1 cellular context compared by ENCODE assay signal in the genomic region with DNA sequence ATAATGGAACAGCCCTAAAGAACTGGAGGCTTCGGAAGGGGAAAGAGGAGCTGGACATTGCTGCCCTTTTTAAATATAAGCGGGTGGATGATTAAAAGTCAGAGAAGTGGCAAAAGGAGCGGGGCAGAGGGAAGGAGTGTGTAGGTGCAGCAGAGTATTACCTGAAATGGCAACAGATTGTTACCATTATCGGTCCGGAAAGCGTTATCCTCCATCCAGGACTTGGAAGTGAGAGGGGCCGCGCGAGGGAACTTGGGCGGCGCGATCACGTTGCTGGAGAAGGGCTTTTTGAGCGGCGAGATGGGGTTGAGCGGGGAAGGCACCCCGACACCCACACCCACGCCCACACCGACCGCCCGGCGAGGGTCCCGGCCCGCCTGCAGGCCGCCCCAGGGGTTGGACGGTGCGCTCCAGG.
TF ChIP-seq lines count a peak whose summit lies in the region.

No MANE protein-coding gene starts in this region.

TF ChIP-seq in GM23338, 12 proteins besides CTCF, POLR2A, EP300 and RAD21 (continued from another document):
- TF ChIP-seq, protein P1, sequence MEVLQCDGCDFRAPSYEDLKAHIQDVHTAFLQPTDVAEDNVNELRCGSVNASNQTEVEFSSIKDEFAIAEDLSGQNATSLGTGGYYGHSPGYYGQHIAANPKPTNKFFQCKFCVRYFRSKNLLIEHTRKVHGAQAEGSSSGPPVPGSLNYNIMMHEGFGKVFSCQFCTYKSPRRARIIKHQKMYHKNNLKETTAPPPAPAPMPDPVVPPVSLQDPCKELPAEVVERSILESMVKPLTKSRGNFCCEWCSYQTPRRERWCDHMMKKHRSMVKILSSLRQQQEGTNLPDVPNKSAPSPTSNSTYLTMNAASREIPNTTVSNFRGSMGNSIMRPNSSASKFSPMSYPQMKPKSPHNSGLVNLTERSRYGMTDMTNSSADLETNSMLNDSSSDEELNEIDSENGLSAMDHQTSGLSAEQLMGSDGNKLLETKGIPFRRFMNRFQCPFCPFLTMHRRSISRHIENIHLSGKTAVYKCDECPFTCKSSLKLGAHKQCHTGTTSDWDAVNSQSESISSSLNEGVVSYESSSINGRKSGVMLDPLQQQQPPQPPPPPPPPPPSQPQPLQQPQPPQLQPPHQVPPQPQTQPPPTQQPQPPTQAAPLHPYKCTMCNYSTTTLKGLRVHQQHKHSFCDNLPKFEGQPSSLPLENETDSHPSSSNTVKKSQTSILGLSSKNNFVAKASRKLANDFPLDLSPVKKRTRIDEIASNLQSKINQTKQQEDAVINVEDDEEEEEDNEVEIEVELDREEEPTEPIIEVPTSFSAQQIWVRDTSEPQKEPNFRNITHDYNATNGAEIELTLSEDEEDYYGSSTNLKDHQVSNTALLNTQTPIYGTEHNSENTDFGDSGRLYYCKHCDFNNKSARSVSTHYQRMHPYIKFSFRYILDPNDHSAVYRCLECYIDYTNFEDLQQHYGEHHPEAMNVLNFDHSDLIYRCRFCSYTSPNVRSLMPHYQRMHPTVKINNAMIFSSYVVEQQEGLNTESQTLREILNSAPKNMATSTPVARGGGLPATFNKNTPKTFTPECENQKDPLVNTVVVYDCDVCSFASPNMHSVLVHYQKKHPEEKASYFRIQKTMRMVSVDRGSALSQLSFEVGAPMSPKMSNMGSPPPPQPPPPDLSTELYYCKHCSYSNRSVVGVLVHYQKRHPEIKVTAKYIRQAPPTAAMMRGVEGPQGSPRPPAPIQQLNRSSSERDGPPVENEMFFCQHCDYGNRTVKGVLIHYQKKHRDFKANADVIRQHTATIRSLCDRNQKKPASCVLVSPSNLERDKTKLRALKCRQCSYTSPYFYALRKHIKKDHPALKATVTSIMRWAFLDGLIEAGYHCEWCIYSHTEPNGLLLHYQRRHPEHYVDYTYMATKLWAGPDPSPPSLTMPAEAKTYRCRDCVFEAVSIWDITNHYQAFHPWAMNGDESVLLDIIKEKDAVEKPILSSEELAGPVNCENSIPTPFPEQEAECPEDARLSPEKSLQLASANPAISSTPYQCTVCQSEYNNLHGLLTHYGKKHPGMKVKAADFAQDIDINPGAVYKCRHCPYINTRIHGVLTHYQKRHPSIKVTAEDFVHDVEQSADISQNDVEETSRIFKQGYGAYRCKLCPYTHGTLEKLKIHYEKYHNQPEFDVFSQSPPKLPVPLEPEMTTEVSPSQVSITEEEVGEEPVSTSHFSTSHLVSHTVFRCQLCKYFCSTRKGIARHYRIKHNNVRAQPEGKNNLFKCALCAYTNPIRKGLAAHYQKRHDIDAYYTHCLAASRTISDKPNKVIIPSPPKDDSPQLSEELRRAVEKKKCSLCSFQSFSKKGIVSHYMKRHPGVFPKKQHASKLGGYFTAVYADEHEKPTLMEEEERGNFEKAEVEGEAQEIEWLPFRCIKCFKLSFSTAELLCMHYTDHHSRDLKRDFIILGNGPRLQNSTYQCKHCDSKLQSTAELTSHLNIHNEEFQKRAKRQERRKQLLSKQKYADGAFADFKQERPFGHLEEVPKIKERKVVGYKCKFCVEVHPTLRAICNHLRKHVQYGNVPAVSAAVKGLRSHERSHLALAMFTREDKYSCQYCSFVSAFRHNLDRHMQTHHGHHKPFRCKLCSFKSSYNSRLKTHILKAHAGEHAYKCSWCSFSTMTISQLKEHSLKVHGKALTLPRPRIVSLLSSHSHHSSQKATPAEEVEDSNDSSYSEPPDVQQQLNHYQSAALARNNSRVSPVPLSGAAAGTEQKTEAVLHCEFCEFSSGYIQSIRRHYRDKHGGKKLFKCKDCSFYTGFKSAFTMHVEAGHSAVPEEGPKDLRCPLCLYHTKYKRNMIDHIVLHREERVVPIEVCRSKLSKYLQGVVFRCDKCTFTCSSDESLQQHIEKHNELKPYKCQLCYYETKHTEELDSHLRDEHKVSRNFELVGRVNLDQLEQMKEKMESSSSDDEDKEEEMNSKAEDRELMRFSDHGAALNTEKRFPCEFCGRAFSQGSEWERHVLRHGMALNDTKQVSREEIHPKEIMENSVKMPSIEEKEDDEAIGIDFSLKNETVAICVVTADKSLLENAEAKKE (CRISPR knock-in tag; IDR thresholded peaks at IDR 0.05) = no peak
- no peak for TF ChIP-seq CREB1 (CRISPR knock-in tag; IDR thresholded peaks at IDR 0.05; ENCODE audit: low read depth)
- TF ChIP-seq, protein P2, sequence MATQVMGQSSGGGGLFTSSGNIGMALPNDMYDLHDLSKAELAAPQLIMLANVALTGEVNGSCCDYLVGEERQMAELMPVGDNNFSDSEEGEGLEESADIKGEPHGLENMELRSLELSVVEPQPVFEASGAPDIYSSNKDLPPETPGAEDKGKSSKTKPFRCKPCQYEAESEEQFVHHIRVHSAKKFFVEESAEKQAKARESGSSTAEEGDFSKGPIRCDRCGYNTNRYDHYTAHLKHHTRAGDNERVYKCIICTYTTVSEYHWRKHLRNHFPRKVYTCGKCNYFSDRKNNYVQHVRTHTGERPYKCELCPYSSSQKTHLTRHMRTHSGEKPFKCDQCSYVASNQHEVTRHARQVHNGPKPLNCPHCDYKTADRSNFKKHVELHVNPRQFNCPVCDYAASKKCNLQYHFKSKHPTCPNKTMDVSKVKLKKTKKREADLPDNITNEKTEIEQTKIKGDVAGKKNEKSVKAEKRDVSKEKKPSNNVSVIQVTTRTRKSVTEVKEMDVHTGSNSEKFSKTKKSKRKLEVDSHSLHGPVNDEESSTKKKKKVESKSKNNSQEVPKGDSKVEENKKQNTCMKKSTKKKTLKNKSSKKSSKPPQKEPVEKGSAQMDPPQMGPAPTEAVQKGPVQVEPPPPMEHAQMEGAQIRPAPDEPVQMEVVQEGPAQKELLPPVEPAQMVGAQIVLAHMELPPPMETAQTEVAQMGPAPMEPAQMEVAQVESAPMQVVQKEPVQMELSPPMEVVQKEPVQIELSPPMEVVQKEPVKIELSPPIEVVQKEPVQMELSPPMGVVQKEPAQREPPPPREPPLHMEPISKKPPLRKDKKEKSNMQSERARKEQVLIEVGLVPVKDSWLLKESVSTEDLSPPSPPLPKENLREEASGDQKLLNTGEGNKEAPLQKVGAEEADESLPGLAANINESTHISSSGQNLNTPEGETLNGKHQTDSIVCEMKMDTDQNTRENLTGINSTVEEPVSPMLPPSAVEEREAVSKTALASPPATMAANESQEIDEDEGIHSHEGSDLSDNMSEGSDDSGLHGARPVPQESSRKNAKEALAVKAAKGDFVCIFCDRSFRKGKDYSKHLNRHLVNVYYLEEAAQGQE (IDR thresholded peaks at IDR 0.05; ENCODE audit: unreplicated experiment) = no peak
